ENCODE assay signal across 8 cellular contexts in genomic region chr1:167819849-167820683, GRCh38.
A peak's percentile ranks its signal among the peaks of the same experiment; 100 is the strongest.
DNase-seq lines count a peak whose midpoint lies in the region; ATAC-seq and TF ChIP-seq lines count a peak whose summit lies in the region.

No MANE protein-coding gene starts in this region.

- TF ChIP-seq CTCF in esophagus squamous epithelium (IDR thresholded peaks at IDR 0.05), result peak in 2 of 6 experiments; percentile 2 to 21

- intact Hi-C loops in esophagus squamous epithelium (cut with DNase I), result no loop called here

- POLR2A ChIA-PET in activated CD8-positive, alpha-beta T cell treated with anti-CD3 and anti-CD28 coated beads, Interleukin-2, amount 10 ng/mL, durations not matched to agents 7 days and 5 days (lab: Charles Lee), result no interaction called here

- H3K4me2 ChIP-seq in Karpas-422 (ENCODE audit: low read depth, low read length, poor library complexity, severe bottlenecking), result no peak overlapping the region

- peaks cover 16% of the 10 kb centered on the region for H3K27me3 Mint-ChIP-seq in activated CD8-positive, alpha-beta T cell treated with anti-CD3 and anti-CD28 coated beads, Interleukin-2, amount 10 ng/mL, durations not matched to agents 7 days and 5 days (ENCODE audit: low read depth)

- no peak overlapping the region for H3K27ac Mint-ChIP-seq in activated CD8-positive, alpha-beta T cell treated with anti-CD3 and anti-CD28 coated beads, Interleukin-2, amount 10 ng/mL, durations not matched to agents 7 days and 5 days

- H3K9me3 Mint-ChIP-seq in activated CD8-positive, alpha-beta T cell treated with anti-CD3 and anti-CD28 coated beads, Interleukin-2, amount 10 ng/mL, durations not matched to agents 7 days and 5 days (ENCODE audit: insufficient read depth), result no peaks in the 10 kb centered on the region

- no peaks in the 10 kb centered on the region for H3K79me2 ChIP-seq in Karpas-422 (ENCODE audit: low read length)

- ATAC-seq in activated CD8-positive, alpha-beta T cell treated with anti-CD3 and anti-CD28 coated beads, Interleukin-2, amount 10 ng/mL, durations not matched to agents 7 days and 5 days, result peak; percentile 83

- TF ChIP-seq POLR2A in esophagus squamous epithelium (IDR thresholded peaks at IDR 0.05), result peak in 1 of 4 donors; percentile 29

- in situ Hi-C loops in ACHN (cut with HindIII; ENCODE audit: low pct_ligation_motif_present, low pct_unique_long_range_greater_than_20kb, low sequenced_read_pairs), result no loop called here

- H3K27me3 ChIP-seq in esophagus squamous epithelium (no peaks in the 10 kb centered on the region), thymus (ENCODE audit: control insufficient read depth, insufficient read depth) (no peaks in the 10 kb centered on the region), Karpas-422 (ENCODE audit: low read length) (no peaks in the 10 kb centered on the region)

- H3K36me3 ChIP-seq in esophagus squamous epithelium, result no peaks in the 10 kb centered on the region
- no peaks in the 10 kb centered on the region for H3K36me3 ChIP-seq in thymus (ENCODE audit: control insufficient read depth, insufficient read depth)
- no peaks in the 10 kb centered on the region; the same call in 1 of the 2 replicates for H3K36me3 ChIP-seq in Karpas-422 (ENCODE audit: insufficient read depth, low read length)

- DNase-seq in ACHN (peak; percentile 92), GM19238 (ENCODE audit: insufficient read length, low spot score) (peak; percentile 49), LHCN-M2 (ENCODE audit: low read depth) (peak; percentile 89), esophagus squamous epithelium (lab: John Stamatoyannopoulos, UW) (no peak), middle frontal gyrus (ENCODE audit: extremely low spot score, low spot score) (peak; percentile 13), Karpas-422 (no peak)
- no peak for DNase-seq in activated CD8-positive, alpha-beta T cell treated with anti-CD3 and anti-CD28 coated beads, Interleukin-2, amount 10 ng/mL, durations not matched to agents 7 days and 5 days

- H3K9me3 ChIP-seq in esophagus squamous epithelium (peaks cover 0 to 8% (median 0%) of the 10 kb centered on the region in 3 donors), thymus (ENCODE audit: control insufficient read depth) (no peaks in the 10 kb centered on the region), Karpas-422 (ENCODE audit: low read length) (no peaks in the 10 kb centered on the region)

- H3K27ac ChIP-seq in esophagus squamous epithelium, result peak overlapping the region; percentile 82 to 86 (median 85)
- peak overlapping the region; percentile 25 for H3K27ac ChIP-seq in thymus (ENCODE audit: low read depth)
- H3K27ac ChIP-seq in Karpas-422 (ENCODE audit: low read length), result no peak overlapping the region

- no peak overlapping the region for H2AFZ ChIP-seq in Karpas-422 (ENCODE audit: low read length)

- peak overlapping the region; percentile 45 for H3K4me3 Mint-ChIP-seq in activated CD8-positive, alpha-beta T cell treated with anti-CD3 and anti-CD28 coated beads, Interleukin-2, amount 10 ng/mL, durations not matched to agents 7 days and 5 days

- CTCF ChIA-PET in activated CD8-positive, alpha-beta T cell treated with anti-CD3 and anti-CD28 coated beads, Interleukin-2, amount 10 ng/mL, durations not matched to agents 7 days and 5 days (lab: Charles Lee), result no interaction called here

- no peaks in the 10 kb centered on the region for H4K20me1 ChIP-seq in Karpas-422 (ENCODE audit: insufficient read depth, low read depth, low read length)

- H3K36me3 Mint-ChIP-seq in activated CD8-positive, alpha-beta T cell treated with anti-CD3 and anti-CD28 coated beads, Interleukin-2, amount 10 ng/mL, durations not matched to agents 7 days and 5 days (ENCODE audit: low read depth), result peaks cover 2% of the 10 kb centered on the region

- 23 to 29% methylated on average over 10 to 17 of the region's 35 CpGs for WGBS in esophagus squamous epithelium, 2 donors
- WGBS in thymus, result 14% methylated on average over 35 of the region's 35 CpGs

- H3K4me3 ChIP-seq in esophagus squamous epithelium (peak overlapping the region; percentile 34 to 63 (median 46)), thymus (ENCODE audit: low read length) (peak overlapping the region; percentile 30), Karpas-422 (ENCODE audit: low read length) (no peak overlapping the region)

- no peak overlapping the region for H3K9ac ChIP-seq in Karpas-422 (ENCODE audit: low read length)

- no peaks in the 10 kb centered on the region for H3K9me2 ChIP-seq in Karpas-422 (replicated peaks; ENCODE audit: insufficient read depth, low read length)

- H3K4me1 ChIP-seq in esophagus squamous epithelium (peaks cover 10 to 15% (median 10%) of the 10 kb centered on the region in 3 donors), thymus (ENCODE audit: control insufficient read depth, insufficient read depth, low read length) (peaks cover 8% of the 10 kb centered on the region), Karpas-422 (ENCODE audit: low read length) (no peaks in the 10 kb centered on the region)

- H3K4me1 Mint-ChIP-seq in activated CD8-positive, alpha-beta T cell treated with anti-CD3 and anti-CD28 coated beads, Interleukin-2, amount 10 ng/mL, durations not matched to agents 7 days and 5 days (ENCODE audit: low read depth), result peaks cover 16% of the 10 kb centered on the region

Comparison
In these comparisons a context has a peak if more than half of its experiments do, and no peak if none do; other contexts are left out.
1. DNase-seq: peak in ACHN (single experiment), GM19238 (single experiment), LHCN-M2 (single experiment) and middle frontal gyrus (single experiment); none in activated CD8-positive, alpha-beta T cell treated with anti-CD3 and anti-CD28 coated beads, Interleukin-2, amount 10 ng/mL, durations not matched to agents 7 days and 5 days (single experiment), esophagus squamous epithelium (single experiment) and Karpas-422 (single experiment).